Comparison of ENCODE assay signal across 8 cellular contexts in genomic region chr10:6678211-6678803, GRCh38.
DNase-seq lines count a peak whose midpoint lies in the region; ATAC-seq and TF ChIP-seq lines count a peak whose summit lies in the region.

No MANE protein-coding gene starts in this region.

- H3K4me3 ChIP-seq in astrocyte of the cerebellum (ENCODE audit: low read depth, low read length) = no peak overlapping the region

- H3K27me3 Mint-ChIP-seq in T-helper 2 cell treated with Interferon-gamma antibody and Interleukin-4, amounts not matched to agents 5 μg/mL and 100 μg/mL, for 36 hours (ENCODE audit: low read depth) = peaks cover 52% of the 10 kb centered on the region

- no peak for ATAC-seq in GM21723 (IDR thresholded peaks at IDR 0.05; ENCODE audit: unreplicated experiment)

- in situ Hi-C loops in ACHN (cut with HindIII; ENCODE audit: low pct_ligation_motif_present, low pct_unique_long_range_greater_than_20kb, low sequenced_read_pairs) (no loop called here), astrocyte of the cerebellum (cut with HindIII; ENCODE audit: low sequenced_read_pairs) (no loop called here)

- DNase-seq in ACHN (peak; percentile 37), GM19240 (ENCODE audit: insufficient read length, low spot score) (peak; percentile 7), astrocyte of the cerebellum (ENCODE audit: low read depth) (no peak), iris pigment epithelial cell (ENCODE audit: low read depth) (peak; percentile 39), NCI-H69 (lab: John Stamatoyannopoulos, UW) (no peak)
- DNase-seq in T-helper 2 cell treated with Interferon-gamma antibody and Interleukin-4, amounts not matched to agents 5 μg/mL and 100 μg/mL, for 36 hours (ENCODE audit: low spot score) = peak; percentile 48
- DNase-seq in stimulated activated CD4-positive, alpha-beta T cell treated with anti-CD3 and anti-CD28 coated beads, Interleukin-1b, Interleukin-23, amount 100 ng/mL, for 24 hours (ENCODE audit: low read depth in 4 of 4, low spot score in 1 of 4) = peak; percentile 31 to 39 (median 36)

- peaks cover 4% of the 10 kb centered on the region for H3K4me1 Mint-ChIP-seq in T-helper 2 cell treated with Interferon-gamma antibody and Interleukin-4, amounts not matched to agents 5 μg/mL and 100 μg/mL, for 36 hours (ENCODE audit: low read depth)

- no peaks in the 10 kb centered on the region for H3K36me3 Mint-ChIP-seq in T-helper 2 cell treated with Interferon-gamma antibody and Interleukin-4, amounts not matched to agents 5 μg/mL and 100 μg/mL, for 36 hours (ENCODE audit: low read depth)

- peak; percentile 78 for TF ChIP-seq CTCF in astrocyte of the cerebellum (IDR thresholded peaks at IDR 0.05; ENCODE audit: low read depth, low read length, missing control alignments)

- H3K27ac Mint-ChIP-seq in T-helper 2 cell treated with Interferon-gamma antibody and Interleukin-4, amounts not matched to agents 5 μg/mL and 100 μg/mL, for 36 hours = no peak overlapping the region

- no peaks in the 10 kb centered on the region for H3K9me3 Mint-ChIP-seq in T-helper 2 cell treated with Interferon-gamma antibody and Interleukin-4, amounts not matched to agents 5 μg/mL and 100 μg/mL, for 36 hours

- no peak overlapping the region for H3K4me3 Mint-ChIP-seq in T-helper 2 cell treated with Interferon-gamma antibody and Interleukin-4, amounts not matched to agents 5 μg/mL and 100 μg/mL, for 36 hours

Comparison
In these comparisons a context has a peak if more than half of its experiments do, and no peak if none do; other contexts are left out.
1. DNase-seq: peak in ACHN (single experiment), GM19240 (single experiment), T-helper 2 cell treated with Interferon-gamma antibody and Interleukin-4, amounts not matched to agents 5 μg/mL and 100 μg/mL, for 36 hours (single experiment), iris pigment epithelial cell (single experiment) and stimulated activated CD4-positive, alpha-beta T cell treated with anti-CD3 and anti-CD28 coated beads, Interleukin-1b, Interleukin-23, amount 100 ng/mL, for 24 hours (4 of 4); none in astrocyte of the cerebellum (single experiment) and NCI-H69 (single experiment).